ENCODE assay signal across 9 cellular contexts in the genomic region with DNA sequence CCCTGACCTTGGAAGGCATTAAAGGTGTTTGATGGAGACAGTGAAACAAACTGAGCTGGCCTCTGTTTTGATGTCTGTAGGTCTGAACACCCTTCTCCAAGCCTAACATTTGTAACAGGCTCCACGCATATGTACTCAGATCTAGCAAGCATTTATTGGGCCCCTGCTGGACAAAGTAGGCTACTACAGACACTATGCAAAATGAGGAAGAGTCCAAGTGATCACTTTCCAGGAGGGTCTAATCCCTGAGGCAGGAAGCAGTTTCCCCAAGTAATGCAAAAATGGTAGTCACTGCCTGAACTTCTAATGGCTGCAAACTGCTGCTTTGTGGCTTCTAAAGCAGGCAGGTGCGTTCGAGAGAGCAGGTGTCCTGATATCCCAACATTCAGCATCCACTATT.
DNase-seq lines count a peak whose midpoint lies in the region; ATAC-seq and TF ChIP-seq lines count a peak whose summit lies in the region.
"Had no signal": no experiment of that assay in that cellular context is flagged by ENCODE, and none has a peak within 500 bp of the region (broad histone marks: within the 10 kb centered on the region; RNA-seq: fewer than 3 reads in every experiment).

No MANE protein-coding gene starts in this region.

- H3K9me2 ChIP-seq in PC-3 (replicated peaks; ENCODE audit: low read length): no peaks in the 10 kb centered on the region

- in situ Hi-C loops in gastrocnemius medialis (cut with MboI; ENCODE audit: low sequenced_read_pairs in 4 of 4): no loop called here

- POLR2A ChIA-PET in PC-3 (lab: Charles Lee; ENCODE audit: unreplicated experiment): no interaction called here

- H3K27me3 ChIP-seq in HL-60 (ENCODE audit: insufficient read depth, poor library complexity, severe bottlenecking) (no peaks in the 10 kb centered on the region), PC-3 (ENCODE audit: low read length) (no peaks in the 10 kb centered on the region), gastrocnemius medialis (no peaks in the 10 kb centered on the region)

- H3K79me2 ChIP-seq in PC-3 (ENCODE audit: low read length): no peaks in the 10 kb centered on the region

- no peaks in the 10 kb centered on the region for H4K20me1 ChIP-seq in PC-3 (ENCODE audit: low read length)

- peak overlapping the region; percentile 83 for H3K4me2 ChIP-seq in PC-3 (ENCODE audit: low read length)

- no peak overlapping the region for H2AFZ ChIP-seq in PC-3 (ENCODE audit: low read length)

- BruUV-seq in PC-3 (replicated peaks; lab: Mats Ljungman, UMichigan): no TSS peak

- H3K27ac ChIP-seq in HL-60 (replicated peaks): no peak overlapping the region
- H3K27ac ChIP-seq in PC-3 (ENCODE audit: low read length): peak overlapping the region; percentile 96
- peak overlapping the region in 2 of 4 donors; percentile 59 to 74 for H3K27ac ChIP-seq in gastrocnemius medialis

- H3K9me3 ChIP-seq in PC-3 (ENCODE audit: low read length): no peaks in the 10 kb centered on the region
- H3K9me3 ChIP-seq in gastrocnemius medialis: no peaks in the 10 kb centered on the region

- H3K4me3 ChIP-seq in HL-60 (replicated peaks; ENCODE audit: insufficient read depth, low read length) (no peak overlapping the region), PC-3 (ENCODE audit: low read length) (no peak overlapping the region), fibroblast of mammary gland (ENCODE audit: control insufficient read depth, low read depth, low read length) (no peak overlapping the region), gastrocnemius medialis (no peak overlapping the region)

- DNase-seq in NOMO-1 (lab: John Stamatoyannopoulos, UW; ENCODE audit: unreplicated experiment in 2 of 2) (peak; percentile 10 to 11), NOMO-1 treated with dmso at 0.1 percent for 144 hours (lab: John Stamatoyannopoulos, UW; ENCODE audit: unreplicated experiment) (no peak), HL-60 (ENCODE audit: low read depth in 1 of 2, low spot score in 1 of 2) (peak in 1 of 2 experiments; percentile 4), PC-3 (peak; percentile 72), fibroblast of mammary gland (ENCODE audit: low read depth) (peak; percentile 32), gastrocnemius medialis (no peak), occipital lobe (lab: John Stamatoyannopoulos, UW) (no peak)
- DNase-seq in NK-92 treated with Interleukin-12 subunit alpha and Interleukin-12 subunit beta, amount 100 ng/mL, for 24 hours (lab: John Stamatoyannopoulos, UW): no peak
- DNase-seq: activated naive CD8-positive, alpha-beta T cell treated with anti-CD3 and anti-CD28 coated beads, Interleukin-2, amount 10 ng/mL, durations not matched to agents 7 days and 5 days had no signal

- CTCF ChIA-PET in PC-3 (lab: Charles Lee): no interaction called here

- no peak for TF ChIP-seq POLR2A in gastrocnemius medialis (IDR thresholded peaks at IDR 0.05)

- H3F3A ChIP-seq in PC-3 (ENCODE audit: low read length, unreplicated experiment): peaks cover 5% of the 10 kb centered on the region

- H3K36me3 ChIP-seq in PC-3 (ENCODE audit: low read depth, low read length) (no peaks in the 10 kb centered on the region), gastrocnemius medialis (no peaks in the 10 kb centered on the region)

- intact Hi-C loops in PC-3 (cut with micrococcal nuclease): no loop called here
- intact Hi-C loops in gastrocnemius medialis (cut with DNase I; ENCODE audit: low total_unique reads): no loop called here

- TF ChIP-seq CTCF in HL-60 (IDR thresholded peaks at IDR 0.05; ENCODE audit: insufficient read depth, low read length) (peak; percentile 59), PC-3 (conservative IDR thresholded peaks at IDR 0.05; ENCODE audit: low read depth, low read length) (peak; percentile 74), fibroblast of mammary gland (conservative IDR thresholded peaks at IDR 0.05; ENCODE audit: control insufficient read depth, insufficient read depth, low read depth, low read length) (peak; percentile 75), gastrocnemius medialis (IDR thresholded peaks at IDR 0.05 in 4 of 5, conservative IDR thresholded peaks at IDR 0.05 in 1 of 5) (peak; percentile 21 to 49 (median 38))

- ATAC-seq in PC-3 (peak; percentile 61), gastrocnemius medialis (peak in 1 of 2 donors; percentile 43)

- peaks cover 36% of the 10 kb centered on the region for H3K4me1 ChIP-seq in PC-3 (ENCODE audit: insufficient read depth, low read length)
- H3K4me1 ChIP-seq in gastrocnemius medialis: peaks cover 7 to 24% of the 10 kb centered on the region in 2 donors

- peak overlapping the region; percentile 74 for H3K9ac ChIP-seq in PC-3 (ENCODE audit: low read length)

Comparison
In these comparisons a context has a peak if more than half of its experiments do, and no peak if none do; other contexts are left out.
1. DNase-seq: peak in NOMO-1 (2 of 2), PC-3 (single experiment) and fibroblast of mammary gland (single experiment); none in NOMO-1 treated with dmso at 0.1 percent for 144 hours (single experiment), gastrocnemius medialis (0 of 2), occipital lobe (single experiment) and NK-92 treated with Interleukin-12 subunit alpha and Interleukin-12 subunit beta, amount 100 ng/mL, for 24 hours (single experiment).
2. Peak in every context shown above with its lines, with median percentiles within 50 percentile points of each other: CTCF ChIP-seq.